Comparison of ENCODE assay signal across 18 cellular contexts in genomic region chr6:12720310-12720709, GRCh38.
"Had no signal": no experiment of that assay in that cellular context is flagged by ENCODE, and none has a peak within 500 bp of the region (broad histone marks: within the 10 kb centered on the region; RNA-seq: fewer than 3 reads in every experiment).

No MANE protein-coding gene starts in this region.

- H3K27ac ChIP-seq: foreskin keratinocyte, hepatocyte, neutrophil, right lobe of liver, spleen, stomach had no signal

- H3K79me2 ChIP-seq: hepatocyte had no signal

- H3K4me3 ChIP-seq: hepatocyte, right lobe of liver, spleen, stomach had no signal

- H3K36me3 ChIP-seq: neutrophil, right lobe of liver, spleen, stomach had no signal

- H3K4me1 ChIP-seq: foreskin keratinocyte, right lobe of liver, spleen had no signal

- DNase-seq: central memory CD4-positive, alpha-beta T cell; erythroblast; foreskin keratinocyte; kidney glomerular epithelial cell; mesendoderm; naive thymus-derived CD8-positive, alpha-beta T cell; retina; right lobe of liver; spleen; stimulated activated CD4-positive, alpha-beta T cell treated with anti-CD3 and anti-CD28 coated beads, Interleukin-15, amount 100 ng/mL, for 24 hours; stimulated activated CD4-positive, alpha-beta T cell treated with anti-CD3 and anti-CD28 coated beads, Interleukin-1b, Interleukin-23, amount 100 ng/mL, for 48 hours; stimulated activated CD4-positive, alpha-beta T cell treated with anti-CD3 and anti-CD28 coated beads, Interleukin-4, amount 100 ng/mL, for 4 hours; stimulated activated naive CD4-positive, alpha-beta T cell; stomach; substantia nigra; trophoblast cell had no signal

- H3K4me2 ChIP-seq: hepatocyte had no signal

- H3K9me3 ChIP-seq: neutrophil, right lobe of liver, spleen, stomach had no signal

- H2AFZ ChIP-seq: hepatocyte had no signal
